ENCODE assay signal across 1 cellular context in the genomic region with DNA sequence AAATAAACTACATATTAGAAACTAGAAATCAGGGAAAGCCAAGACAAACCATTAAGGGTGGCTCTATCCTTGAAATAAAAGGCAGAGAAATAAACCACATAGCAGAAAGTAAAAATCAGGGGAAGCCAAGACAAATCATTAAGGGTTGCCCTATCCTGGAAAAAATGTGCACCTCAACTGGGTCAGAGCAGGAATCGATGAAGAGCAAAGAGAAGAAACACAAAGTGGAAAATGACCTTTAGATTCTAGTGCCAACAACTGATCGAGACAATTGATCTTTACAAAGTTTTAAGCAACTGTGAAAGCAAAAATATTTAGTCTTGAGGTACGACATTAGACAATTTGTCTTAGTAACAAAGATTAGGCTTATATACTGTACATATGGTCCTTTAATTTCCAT.
TF ChIP-seq lines count a peak whose summit lies in the region.

No MANE protein-coding gene starts in this region.

TF ChIP-seq in liver, 16 proteins besides CTCF, POLR2A, EP300 and RAD21 (continued from another document):
- TF ChIP-seq, protein P1, sequence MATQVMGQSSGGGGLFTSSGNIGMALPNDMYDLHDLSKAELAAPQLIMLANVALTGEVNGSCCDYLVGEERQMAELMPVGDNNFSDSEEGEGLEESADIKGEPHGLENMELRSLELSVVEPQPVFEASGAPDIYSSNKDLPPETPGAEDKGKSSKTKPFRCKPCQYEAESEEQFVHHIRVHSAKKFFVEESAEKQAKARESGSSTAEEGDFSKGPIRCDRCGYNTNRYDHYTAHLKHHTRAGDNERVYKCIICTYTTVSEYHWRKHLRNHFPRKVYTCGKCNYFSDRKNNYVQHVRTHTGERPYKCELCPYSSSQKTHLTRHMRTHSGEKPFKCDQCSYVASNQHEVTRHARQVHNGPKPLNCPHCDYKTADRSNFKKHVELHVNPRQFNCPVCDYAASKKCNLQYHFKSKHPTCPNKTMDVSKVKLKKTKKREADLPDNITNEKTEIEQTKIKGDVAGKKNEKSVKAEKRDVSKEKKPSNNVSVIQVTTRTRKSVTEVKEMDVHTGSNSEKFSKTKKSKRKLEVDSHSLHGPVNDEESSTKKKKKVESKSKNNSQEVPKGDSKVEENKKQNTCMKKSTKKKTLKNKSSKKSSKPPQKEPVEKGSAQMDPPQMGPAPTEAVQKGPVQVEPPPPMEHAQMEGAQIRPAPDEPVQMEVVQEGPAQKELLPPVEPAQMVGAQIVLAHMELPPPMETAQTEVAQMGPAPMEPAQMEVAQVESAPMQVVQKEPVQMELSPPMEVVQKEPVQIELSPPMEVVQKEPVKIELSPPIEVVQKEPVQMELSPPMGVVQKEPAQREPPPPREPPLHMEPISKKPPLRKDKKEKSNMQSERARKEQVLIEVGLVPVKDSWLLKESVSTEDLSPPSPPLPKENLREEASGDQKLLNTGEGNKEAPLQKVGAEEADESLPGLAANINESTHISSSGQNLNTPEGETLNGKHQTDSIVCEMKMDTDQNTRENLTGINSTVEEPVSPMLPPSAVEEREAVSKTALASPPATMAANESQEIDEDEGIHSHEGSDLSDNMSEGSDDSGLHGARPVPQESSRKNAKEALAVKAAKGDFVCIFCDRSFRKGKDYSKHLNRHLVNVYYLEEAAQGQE (IDR thresholded peaks at IDR 0.05), result no peak
- no peak for TF ChIP-seq FOXA1 (IDR thresholded peaks at IDR 0.05)
- TF ChIP-seq JUND (IDR thresholded peaks at IDR 0.05), result peak in 1 of 2 donors; percentile 38
- peak; percentile 17 for TF ChIP-seq ZBTB33 (IDR thresholded peaks at IDR 0.05)
- TF ChIP-seq, protein P2, sequence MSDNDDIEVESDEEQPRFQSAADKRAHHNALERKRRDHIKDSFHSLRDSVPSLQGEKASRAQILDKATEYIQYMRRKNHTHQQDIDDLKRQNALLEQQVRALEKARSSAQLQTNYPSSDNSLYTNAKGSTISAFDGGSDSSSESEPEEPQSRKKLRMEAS (IDR thresholded peaks at IDR 0.05), result no peak
- peak; percentile 25 for TF ChIP-seq YY1 (IDR thresholded peaks at IDR 0.05)
- TF ChIP-seq SP1 (IDR thresholded peaks at IDR 0.05), result peak; percentile 37
- TF ChIP-seq, protein P3, sequence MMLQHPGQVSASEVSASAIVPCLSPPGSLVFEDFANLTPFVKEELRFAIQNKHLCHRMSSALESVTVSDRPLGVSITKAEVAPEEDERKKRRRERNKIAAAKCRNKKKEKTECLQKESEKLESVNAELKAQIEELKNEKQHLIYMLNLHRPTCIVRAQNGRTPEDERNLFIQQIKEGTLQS (IDR thresholded peaks at IDR 0.05), result no peak
- TF ChIP-seq NR2F2 (IDR thresholded peaks at IDR 0.05), result no peak
- TF ChIP-seq GABPA (IDR thresholded peaks at IDR 0.05 in 1 of 2, conservative IDR thresholded peaks at IDR 0.05 in 1 of 2), result no peak
- no peak for TF ChIP-seq EGR1 (IDR thresholded peaks at IDR 0.05; ENCODE audit: low read depth in 2 of 2)
- TF ChIP-seq RXRA (IDR thresholded peaks at IDR 0.05), result peak; percentile 47 to 66
- peak; percentile 79 to 94 for TF ChIP-seq HNF4A (conservative IDR thresholded peaks at IDR 0.05)
